Comparison of ENCODE assay signal across 8 cellular contexts in the genomic region with DNA sequence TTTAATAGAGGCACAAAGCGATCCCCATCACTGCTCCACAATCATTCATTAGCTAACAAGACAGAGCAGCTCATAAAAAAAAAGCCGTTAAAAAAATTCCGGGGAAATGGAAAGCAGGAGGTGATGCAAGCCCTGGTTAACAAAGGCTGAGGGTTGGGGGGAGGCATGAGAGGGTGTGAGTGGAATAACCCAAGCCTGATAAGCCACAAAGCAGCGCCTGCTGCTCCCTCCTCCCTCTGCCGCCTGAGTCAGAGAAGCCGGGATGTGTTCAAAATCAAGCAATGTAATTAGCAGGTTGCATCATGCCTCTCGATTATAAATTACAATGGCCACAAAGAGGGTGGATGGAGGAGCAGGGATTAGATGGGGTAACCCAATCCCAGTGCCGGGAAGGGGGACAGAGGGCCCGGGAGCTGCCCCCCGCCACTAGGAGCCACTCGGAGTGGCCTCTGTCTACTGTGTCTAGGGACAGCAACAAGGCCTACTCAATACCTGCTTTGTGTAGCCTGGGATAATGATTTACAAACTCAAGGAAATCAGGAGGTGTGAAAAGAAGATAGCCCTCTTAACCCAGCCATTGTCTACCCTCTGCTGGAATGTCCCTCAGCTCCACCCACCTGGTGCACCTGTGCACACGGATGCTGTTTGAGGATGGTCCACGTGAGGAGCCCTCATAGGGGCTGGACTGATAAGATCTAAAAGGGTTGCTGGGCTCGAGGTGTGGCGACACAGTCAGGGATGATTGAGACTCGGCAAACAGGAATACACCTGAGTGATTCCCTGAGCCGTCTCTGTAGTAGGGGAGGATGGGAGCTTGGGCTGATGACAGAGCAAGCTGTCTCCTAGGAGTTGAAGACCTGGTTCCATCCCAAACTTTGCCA.
DNase-seq lines count a peak whose midpoint lies in the region; ATAC-seq and TF ChIP-seq lines count a peak whose summit lies in the region.

No MANE protein-coding gene starts in this region.

- no peaks in the 10 kb centered on the region for H3K9me3 ChIP-seq in RWPE2 (ENCODE audit: severe bottlenecking)
- H3K9me3 ChIP-seq in OCI-LY7 (ENCODE audit: low read length): no peaks in the 10 kb centered on the region

- ATAC-seq in RWPE2 (ENCODE audit: low read depth) (peak; percentile 82), foreskin keratinocyte (peak; percentile 75)

- H3K36me3 ChIP-seq in RWPE2 (ENCODE audit: low read depth) (no peaks in the 10 kb centered on the region), OCI-LY7 (ENCODE audit: insufficient read depth, low read length) (no peaks in the 10 kb centered on the region)

- CTCF ChIA-PET in OCI-LY7 (lab: Charles Lee; ENCODE audit: unreplicated experiment): no interaction called here

- no peaks in the 10 kb centered on the region for H3K27me3 ChIP-seq in RWPE2 (ENCODE audit: insufficient read depth, poor library complexity, severe bottlenecking)
- H3K27me3 ChIP-seq in foreskin keratinocyte: no peaks in the 10 kb centered on the region

- TF ChIP-seq CTCF in RWPE2 (IDR thresholded peaks at IDR 0.05; ENCODE audit: poor library complexity, severe bottlenecking) (peak; percentile 9), foreskin keratinocyte (conservative IDR thresholded peaks at IDR 0.05) (peak; percentile 11), OCI-LY7 (conservative IDR thresholded peaks at IDR 0.05; ENCODE audit: low read length) (no peak)

- no peaks in the 10 kb centered on the region for H3K9me2 ChIP-seq in OCI-LY7 (ENCODE audit: insufficient read depth, low read length)

- H2AFZ ChIP-seq in OCI-LY7 (ENCODE audit: low read length): no peak overlapping the region

- DNase-seq in COLO668 (lab: John Stamatoyannopoulos, UW; ENCODE audit: unreplicated experiment) (peak; percentile 73), LHCN-M2 (ENCODE audit: low read depth) (peak; percentile 70), RWPE2 (ENCODE audit: low spot score) (peak; percentile 89), foreskin keratinocyte (peak; percentile 84 to 90), skeletal muscle cell (ENCODE audit: low read depth) (peak; percentile 83), globus pallidus (ENCODE audit: low spot score) (no peak), OCI-LY7 (ENCODE audit: low spot score) (no peak)
- DNase-seq in activated effector memory CD4-positive, alpha-beta T cell treated with anti-CD3 and anti-CD28 coated beads, Interleukin-2, amount 50 U/mL, for 16 hours: no peak

- intact Hi-C loops in OCI-LY7 (cut with micrococcal nuclease; ENCODE audit: unreplicated experiment): no loop called here

- H3K27ac ChIP-seq in RWPE2 (ENCODE audit: poor library complexity, severe bottlenecking) (peak overlapping the region; percentile 42), foreskin keratinocyte (peak overlapping the region; percentile 43), OCI-LY7 (ENCODE audit: low read depth, low read length, poor library complexity, severe bottlenecking) (no peak overlapping the region)

- BruUV-seq in OCI-LY7 (replicated peaks; lab: Mats Ljungman, UMichigan): no TSS peak

- no peaks in the 10 kb centered on the region for H3K79me2 ChIP-seq in OCI-LY7 (ENCODE audit: insufficient read depth, low read depth, low read length)

- H3K4me3 ChIP-seq in RWPE2 (ENCODE audit: severe bottlenecking) (no peak overlapping the region), skeletal muscle cell (ENCODE audit: low read depth, low read length) (no peak overlapping the region), OCI-LY7 (ENCODE audit: low read depth, low read length, poor library complexity, severe bottlenecking) (no peak overlapping the region)

- POLR2A ChIA-PET in OCI-LY7 (lab: Charles Lee): interaction anchor here (0.6 kb wide), 3 partner anchors 34 to 254 kb away, joined by 3 to 4 read pairs (median 3); no protein-coding TSS in a partner anchor

- peaks cover 37% of the 10 kb centered on the region for H3K4me1 ChIP-seq in RWPE2 (ENCODE audit: insufficient read depth, poor library complexity, severe bottlenecking)
- H3K4me1 ChIP-seq in foreskin keratinocyte: peaks cover 19% of the 10 kb centered on the region
- H3K4me1 ChIP-seq in OCI-LY7 (ENCODE audit: insufficient read depth, low read length, poor library complexity, severe bottlenecking): no peaks in the 10 kb centered on the region

- H3K4me2 ChIP-seq in OCI-LY7 (ENCODE audit: low read length): no peak overlapping the region

- H4K20me1 ChIP-seq in OCI-LY7 (ENCODE audit: insufficient read depth, low read length): no peaks in the 10 kb centered on the region

Comparison
In these comparisons a context has a peak if more than half of its experiments do, and no peak if none do; other contexts are left out.
1. DNase-seq: peak in COLO668 (single experiment), LHCN-M2 (single experiment), RWPE2 (single experiment), foreskin keratinocyte (2 of 2) and skeletal muscle cell (single experiment); none in globus pallidus (single experiment), activated effector memory CD4-positive, alpha-beta T cell treated with anti-CD3 and anti-CD28 coated beads, Interleukin-2, amount 50 U/mL, for 16 hours (single experiment) and OCI-LY7 (single experiment).